In the genomic region with DNA sequence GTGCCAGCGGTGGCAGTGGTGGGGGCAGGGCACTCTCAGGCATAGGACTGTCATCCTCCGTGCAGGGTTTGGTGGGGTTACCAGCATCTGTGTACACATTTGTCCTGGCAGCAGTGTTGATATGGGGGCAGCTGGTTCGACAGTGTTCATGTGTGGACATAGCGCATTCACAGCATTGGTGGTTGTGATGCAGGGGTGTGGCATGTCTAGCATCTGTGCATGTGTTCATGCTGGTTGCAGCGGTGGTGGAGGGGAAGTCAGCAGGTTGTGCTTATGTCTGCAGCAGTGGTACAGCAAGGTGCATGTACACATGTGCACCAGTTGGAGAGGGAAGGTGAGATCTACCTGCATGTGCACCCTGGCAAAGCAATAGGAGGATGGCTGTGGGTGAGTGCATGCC, we compare ENCODE assay signal across 33 cellular contexts.
DNase-seq lines count a peak whose midpoint lies in the region; ATAC-seq and TF ChIP-seq lines count a peak whose summit lies in the region.
"Had no signal": no experiment of that assay in that cellular context is flagged by ENCODE, and none has a peak within 500 bp of the region (broad histone marks: within the 10 kb centered on the region; RNA-seq: fewer than 3 reads in every experiment).

No MANE protein-coding gene starts in this region.

- H3K27ac ChIP-seq in endodermal cell (ENCODE audit: low read depth, low read length): no peak overlapping the region
- H3K27ac ChIP-seq in spleen: no peak overlapping the region
- H3K27ac ChIP-seq: 22Rv1; A549; BLaER1; BLaER1 treated with 17β-estradiol and CSF1 and Interleukin-3, amounts not matched to agents 10 nM and 100 nM; C4-2B had no signal

- no peaks in the 10 kb centered on the region for H3K27me3 Mint-ChIP-seq in chondrocyte (ENCODE audit: low read depth)
- no peaks in the 10 kb centered on the region for H3K27me3 Mint-ChIP-seq in endodermal cell (ENCODE audit: insufficient read depth)
- H3K27me3 Mint-ChIP-seq: B cell had no signal

- no peak for ATAC-seq in GM21786 (IDR thresholded peaks at IDR 0.05; ENCODE audit: unreplicated experiment)
- ATAC-seq: A549; CD8-positive, alpha-beta T cell had no signal

- TF ChIP-seq CTCF in chondrocyte (IDR thresholded peaks at IDR 0.05) (no peak), endodermal cell (conservative IDR thresholded peaks at IDR 0.05) (no peak), spleen (IDR thresholded peaks at IDR 0.05 in 8 of 11, conservative IDR thresholded peaks at IDR 0.05 in 3 of 11) (no peak)

- H3K4me1 ChIP-seq in endodermal cell (ENCODE audit: control insufficient read depth, insufficient read depth, low read length): no peaks in the 10 kb centered on the region
- H3K4me1 ChIP-seq in spleen: no peaks in the 10 kb centered on the region
- H3K4me1 ChIP-seq: A549; BE2C; BLaER1; BLaER1 treated with 17β-estradiol and CSF1 and Interleukin-3, amounts not matched to agents 10 nM and 100 nM; Caco-2 had no signal

- no peaks in the 10 kb centered on the region for H3K36me3 ChIP-seq in endodermal cell (ENCODE audit: control insufficient read depth, insufficient read depth, low read length)
- no peaks in the 10 kb centered on the region for H3K36me3 ChIP-seq in spleen
- H3K36me3 ChIP-seq: BE2C; BLaER1; BLaER1 treated with 17β-estradiol and CSF1 and Interleukin-3, amounts not matched to agents 10 nM and 100 nM had no signal

- H3K27me3 ChIP-seq in endodermal cell (ENCODE audit: control insufficient read depth, insufficient read depth, low read length, poor library complexity, severe bottlenecking) (no peaks in the 10 kb centered on the region), spleen (replicated peaks in 1 of 7) (peaks cover 0 to 5% (median 0%) of the 10 kb centered on the region in 7 donors)
- H3K27me3 ChIP-seq: BE2C had no signal

- no peak for TF ChIP-seq POLR2A in spleen (IDR thresholded peaks at IDR 0.05)

- peaks cover 43% of the 10 kb centered on the region for H3K9me3 Mint-ChIP-seq in chondrocyte (ENCODE audit: low read depth)
- H3K9me3 Mint-ChIP-seq in endodermal cell: peaks cover 62% of the 10 kb centered on the region
- H3K9me3 Mint-ChIP-seq: CD4-positive, alpha-beta T cell; CD8-positive, alpha-beta memory T cell; CD8-positive, alpha-beta T cell had no signal

- no peaks in the 10 kb centered on the region for H3K4me1 Mint-ChIP-seq in chondrocyte (ENCODE audit: low read depth)
- no peaks in the 10 kb centered on the region for H3K4me1 Mint-ChIP-seq in endodermal cell
- H3K4me1 Mint-ChIP-seq: B cell; CD14-positive monocyte; CD4-positive, alpha-beta memory T cell; CD4-positive, CD25-positive, alpha-beta regulatory T cell; CD8-positive, alpha-beta memory T cell had no signal

- H3K9me3 ChIP-seq in endodermal cell (ENCODE audit: control insufficient read depth, low read length) (no peaks in the 10 kb centered on the region), spleen (peaks cover 0 to 6% (median 0%) of the 10 kb centered on the region in 8 donors)
- H3K9me3 ChIP-seq: A549, BE2C, BLaER1, Caco-2 had no signal

- peak; percentile 32 for DNase-seq in chondrocyte (ENCODE audit: low spot score)
- DNase-seq in endodermal cell: peak; percentile 26
- peak; percentile 63 for DNase-seq in posterior vena cava (ENCODE audit: low spot score)
- no peak for DNase-seq in spleen
- no peak for DNase-seq in activated CD8-positive, alpha-beta memory T cell treated with anti-CD3 and anti-CD28 coated beads, Interleukin-2, amount 50 U/mL, for 48 hours
- DNase-seq: 8988T; ACHN; AML-193; BE2C; C1 segment of cervical spinal cord; Caco-2; Calu3; CD4-positive, alpha-beta memory T cell; CD4-positive, alpha-beta T cell; CD4-positive, CD25-positive, alpha-beta regulatory T cell; CD8-positive, alpha-beta memory T cell; CD8-positive, alpha-beta T cell; COR-L47; DMS 273 treated with DMSO at 0.1 percent for 48 hours; DMS153; DMS53; DMS79; DMS79 treated with DMSO at 0.1 percent for 48 hours; DND-41; EL had no signal

- H3K9ac ChIP-seq in endodermal cell (ENCODE audit: extremely low read depth, low read length, poor library complexity, severe bottlenecking): no peak overlapping the region
- H3K9ac ChIP-seq: BLaER1; BLaER1 treated with 17β-estradiol and CSF1 and Interleukin-3, amounts not matched to agents 10 nM and 100 nM had no signal

- H3K4me3 Mint-ChIP-seq in chondrocyte (ENCODE audit: unreplicated experiment) (no peak overlapping the region), endodermal cell (no peak overlapping the region)
- H3K4me3 Mint-ChIP-seq: B cell; CD14-positive monocyte; CD4-positive, alpha-beta T cell; CD4-positive, CD25-positive, alpha-beta regulatory T cell; CD8-positive, alpha-beta memory T cell; CD8-positive, alpha-beta T cell had no signal

- H3K36me3 Mint-ChIP-seq in chondrocyte (ENCODE audit: low read depth) (no peaks in the 10 kb centered on the region), endodermal cell (ENCODE audit: low read depth) (no peaks in the 10 kb centered on the region)
- H3K36me3 Mint-ChIP-seq: CD14-positive monocyte; CD4-positive, alpha-beta memory T cell; CD4-positive, CD25-positive, alpha-beta regulatory T cell; CD8-positive, alpha-beta T cell had no signal

- H3K4me3 ChIP-seq in endodermal cell (ENCODE audit: low read length) (no peak overlapping the region), spleen (no peak overlapping the region)
- H3K4me3 ChIP-seq: A549; BLaER1; BLaER1 treated with 17β-estradiol and CSF1 and Interleukin-3, amounts not matched to agents 10 nM and 100 nM had no signal

- intact Hi-C loops in posterior vena cava (cut with DNase I): no loop called here
- intact Hi-C loops in spleen (cut with DNase I; ENCODE audit: low total_unique reads): no loop called here

- H3K27ac Mint-ChIP-seq in chondrocyte (ENCODE audit: unreplicated experiment) (no peak overlapping the region), endodermal cell (no peak overlapping the region)
- H3K27ac Mint-ChIP-seq: B cell; CD14-positive monocyte; CD4-positive, alpha-beta memory T cell; CD4-positive, alpha-beta T cell; CD4-positive, CD25-positive, alpha-beta regulatory T cell; CD8-positive, alpha-beta memory T cell; CD8-positive, alpha-beta T cell had no signal

- WGBS in endodermal cell (ENCODE audit: insufficient coverage in 1 of 2, insufficient read length in 1 of 2), 2 experiments: 88% methylated on average over 5 of the region's 5 CpGs; no CpG with 5 or more reads in 1 of the 2 experiments
- WGBS in spleen, 5 donors: 73 to 100% (median 86%) methylated on average over 1 to 5 of the region's 5 CpGs

Comparison
In these comparisons a context has a peak if more than half of its experiments do, and no peak if none do; other contexts are left out.
1. DNase-seq: peak in chondrocyte (single experiment), endodermal cell (single experiment) and posterior vena cava (single experiment); none in spleen (single experiment) and activated CD8-positive, alpha-beta memory T cell treated with anti-CD3 and anti-CD28 coated beads, Interleukin-2, amount 50 U/mL, for 48 hours (single experiment).